ENCODE assay signal across 25 cellular contexts in genomic region chr7:17055596-17055995, GRCh38.
"Had no signal": no experiment of that assay in that cellular context is flagged by ENCODE, and none has a peak within 500 bp of the region (broad histone marks: within the 10 kb centered on the region; RNA-seq: fewer than 3 reads in every experiment).

No MANE protein-coding gene starts in this region.

- ATAC-seq: left ventricle myocardium superior; lower lobe of right lung; mucosa of descending colon; naive thymus-derived CD4-positive, alpha-beta T cell; psoas muscle; right cardiac atrium; stimulated activated naive B cell treated with anti-CD40 and anti-IgM and Interleukin-4, amounts not matched to agents 10 μg/mL and 1 μg/mL and 100 μg/mL, for 72 hours; stimulated activated naive CD8-positive, alpha-beta T cell treated with anti-CD3 and anti-CD28 coated beads, Interleukin-15, amount 100 ng/mL, for 72 hours had no signal

- H3K4me1 ChIP-seq: colonic mucosa, lower lobe of right lung, neural progenitor cell, parathyroid adenoma, psoas muscle, sigmoid colon, suprapubic skin, transverse colon, vagina had no signal

- H2AFZ ChIP-seq: neural progenitor cell, parathyroid adenoma had no signal

- H3K27me3 ChIP-seq: colonic mucosa, esophagus muscularis mucosa, neural progenitor cell, sigmoid colon, suprapubic skin, transverse colon, vagina had no signal

- DNase-seq: colonic mucosa; effector CD8-positive, alpha-beta T cell; endodermal cell; left ventricle myocardium superior; lower lobe of right lung; mucosa of descending colon; naive thymus-derived CD4-positive, alpha-beta T cell; psoas muscle; right cardiac atrium; sigmoid colon; stimulated activated CD4-positive, alpha-beta T cell treated with anti-CD3 and anti-CD28 coated beads, Interleukin-15, amount 100 ng/mL, for 24 hours; stimulated activated CD4-positive, alpha-beta T cell treated with anti-CD3 and anti-CD28 coated beads, Interleukin-2, amount 100 ng/mL, for 48 hours; stimulated activated naive B cell treated with anti-CD40 and anti-IgM and Interleukin-4, amounts not matched to agents 10 μg/mL and 1 μg/mL and 100 μg/mL, for 72 hours; stimulated activated naive CD8-positive, alpha-beta T cell treated with anti-CD3 and anti-CD28 coated beads, Interleukin-15, amount 100 ng/mL, for 72 hours; transverse colon had no signal

- H3K27ac Mint-ChIP-seq: dendritic cell treated with granulocyte-macrophage colony-stimulating factor and Interleukin-4, amounts not matched to agents 40 ng/mL and 50 ng/mL, for 4 days; endodermal cell; memory B cell; mesothelial cell of epicardium; naive thymus-derived CD4-positive, alpha-beta T cell; nephron; neural progenitor cell; stimulated activated naive B cell treated with anti-CD40 and anti-IgM and Interleukin-4, amounts not matched to agents 10 μg/mL and 1 μg/mL and 100 μg/mL, for 72 hours; stimulated activated naive CD8-positive, alpha-beta T cell treated with anti-CD3 and anti-CD28 coated beads, Interleukin-15, amount 100 ng/mL, for 72 hours had no signal

- H3K9me3 ChIP-seq: colonic mucosa, esophagus muscularis mucosa, lower lobe of right lung, mucosa of descending colon, psoas muscle, sigmoid colon, suprapubic skin, transverse colon, vagina had no signal

- H3K79me2 ChIP-seq: parathyroid adenoma had no signal

- H3K4me1 Mint-ChIP-seq: endodermal cell, nephron, neural progenitor cell had no signal

- H3K27me3 Mint-ChIP-seq: dendritic cell treated with granulocyte-macrophage colony-stimulating factor and Interleukin-4, amounts not matched to agents 40 ng/mL and 50 ng/mL, for 4 days; memory B cell; stimulated activated naive CD8-positive, alpha-beta T cell treated with anti-CD3 and anti-CD28 coated beads, Interleukin-15, amount 100 ng/mL, for 72 hours had no signal

- H3K4me2 ChIP-seq: neural progenitor cell had no signal

- H3K36me3 Mint-ChIP-seq: memory B cell; stimulated activated naive B cell treated with anti-CD40 and anti-IgM and Interleukin-4, amounts not matched to agents 10 μg/mL and 1 μg/mL and 100 μg/mL, for 72 hours had no signal

- H3K4me3 ChIP-seq: colonic mucosa, esophagus muscularis mucosa, lower lobe of right lung, mucosa of descending colon, neural progenitor cell, psoas muscle, sigmoid colon, skin epidermis, suprapubic skin, transverse colon, vagina had no signal

- H3K9me3 Mint-ChIP-seq: dendritic cell treated with granulocyte-macrophage colony-stimulating factor and Interleukin-4, amounts not matched to agents 40 ng/mL and 50 ng/mL, for 4 days; memory B cell had no signal

- H3K9ac ChIP-seq: neural progenitor cell, parathyroid adenoma had no signal

- H3K27ac ChIP-seq: colonic mucosa, esophagus muscularis mucosa, lower lobe of right lung, neural progenitor cell, parathyroid adenoma, psoas muscle, sigmoid colon, suprapubic skin, transverse colon, vagina had no signal

- H3K4me3 Mint-ChIP-seq: dendritic cell treated with granulocyte-macrophage colony-stimulating factor and Interleukin-4, amounts not matched to agents 40 ng/mL and 50 ng/mL, for 4 days; endodermal cell; memory B cell; mesothelial cell of epicardium; naive thymus-derived CD4-positive, alpha-beta T cell; nephron; neural progenitor cell; stimulated activated naive B cell treated with anti-CD40 and anti-IgM and Interleukin-4, amounts not matched to agents 10 μg/mL and 1 μg/mL and 100 μg/mL, for 72 hours; stimulated activated naive CD8-positive, alpha-beta T cell treated with anti-CD3 and anti-CD28 coated beads, Interleukin-15, amount 100 ng/mL, for 72 hours had no signal

- H3K36me3 ChIP-seq: colonic mucosa, esophagus muscularis mucosa, lower lobe of right lung, neural progenitor cell, sigmoid colon, suprapubic skin, transverse colon, vagina had no signal
